15 cellular contexts compared by ENCODE assay signal in genomic region chr17:39722965-39723848, GRCh38. TPM values are rescaled to one million over a fixed set of nuclear protein-coding genes. Genes with fewer than 3 reads are reported as not detected.
DNase-seq lines count a peak whose midpoint lies in the region; ATAC-seq and TF ChIP-seq lines count a peak whose summit lies in the region.
"Had no signal": no experiment of that assay in that cellular context is flagged by ENCODE, and none has a peak within 500 bp of the region (broad histone marks: within the 10 kb centered on the region; RNA-seq: fewer than 3 reads in every experiment).

No MANE protein-coding gene starts in this region.

- no peaks in the 10 kb centered on the region for H3K27me3 Mint-ChIP-seq in activated CD4-positive, alpha-beta T cell treated with anti-CD3 and anti-CD28 coated beads for 36 hours
- H3K27me3 Mint-ChIP-seq in activated T-helper 17 cell treated with anti-CD3 and anti-CD28 coated beads, Interleukin-2, amount 50 U/mL, for 72 hours: no peaks in the 10 kb centered on the region

- H3K4me1 Mint-ChIP-seq in activated CD4-positive, alpha-beta T cell treated with anti-CD3 and anti-CD28 coated beads for 36 hours: no peaks in the 10 kb centered on the region
- H3K4me1 Mint-ChIP-seq in activated T-helper 17 cell treated with anti-CD3 and anti-CD28 coated beads, Interleukin-2, amount 50 U/mL, for 72 hours: no peaks in the 10 kb centered on the region

- no peak overlapping the region for H4K91ac ChIP-seq in neuronal stem cell (ENCODE audit: low read depth, low read length, poor library complexity)

- no TSS peak for BruUV-seq in HCT116 (replicated peaks; lab: Mats Ljungman, UMichigan)

- H3K9me2 ChIP-seq in HCT116 (ENCODE audit: insufficient read depth): no peaks in the 10 kb centered on the region

- H2AFZ ChIP-seq in HCT116 (ENCODE audit: low read depth, low read length, poor library complexity, severe bottlenecking) (no peak overlapping the region), neuronal stem cell (ENCODE audit: low read length) (no peak overlapping the region)

- intact Hi-C loops in activated CD4-positive, alpha-beta T cell treated with anti-CD3 and anti-CD28 coated beads for 36 hours (cut with DNase I, micrococcal nuclease): no loop called here
- intact Hi-C loops in HCT116 (cut with micrococcal nuclease): no loop called here

- no peaks in the 10 kb centered on the region for H3K9me3 ChIP-seq in HCT116 (ENCODE audit: control insufficient read depth in 1 of 2, insufficient read depth in 1 of 2, low read depth in 1 of 2, low read length in 2 of 2)
- no peaks in the 10 kb centered on the region for H3K9me3 ChIP-seq in neuronal stem cell (replicated peaks in 1 of 2; ENCODE audit: control insufficient read depth in 2 of 2, insufficient read depth in 1 of 2, low read depth in 1 of 2, low read length in 2 of 2)
- H3K9me3 ChIP-seq: Caco-2 had no signal

- no peak for TF ChIP-seq POLR2A in HCT116 (IDR thresholded peaks at IDR 0.05; ENCODE audit: borderline replicate concordance, extremely low read depth, insufficient read depth, insufficient read length)

- peak; percentile 72 for ATAC-seq in activated CD4-positive, alpha-beta T cell treated with anti-CD3 and anti-CD28 coated beads for 36 hours
- peak; percentile 85 for ATAC-seq in HCT116
- ATAC-seq in activated T-helper 17 cell treated with anti-CD3 and anti-CD28 coated beads, Interleukin-2, amount 50 U/mL, for 72 hours (replicated peaks): peak; percentile 26
- ATAC-seq in GM21526 (IDR thresholded peaks at IDR 0.05; ENCODE audit: low FRiP score, unreplicated experiment): no peak

- no peak overlapping the region for H3K18ac ChIP-seq in neuronal stem cell (ENCODE audit: low read length)

- no peak overlapping the region for H2BK12ac ChIP-seq in neuronal stem cell (ENCODE audit: low read length)

- H3K23ac ChIP-seq in neuronal stem cell (ENCODE audit: low read depth, low read length, poor library complexity): peak overlapping the region; percentile 37

- H3K36me3 ChIP-seq in HCT116 (ENCODE audit: control insufficient read depth in 1 of 2, insufficient read depth in 2 of 2, low read length in 2 of 2) (peaks cover 7 to 12% of the 10 kb centered on the region in 2 experiments; a peak in 1 of 4 replicates), neuronal stem cell (replicated peaks in 1 of 2; ENCODE audit: control insufficient read depth in 2 of 2, insufficient read depth in 2 of 2, low read length in 2 of 2) (peaks cover 53 to 95% of the 10 kb centered on the region in 2 donors)

- H3K4me2 ChIP-seq in HCT116 (ENCODE audit: low read length) (no peak overlapping the region; the same call in 1 of the 2 replicates), neuronal stem cell (ENCODE audit: insufficient read depth, low read length, poor library complexity, severe bottlenecking) (no peak overlapping the region)

- POLR2A ChIA-PET in activated CD4-positive, alpha-beta T cell treated with anti-CD3 and anti-CD28 coated beads for 36 hours (lab: Charles Lee): interaction anchor here (0.5 kb wide), 1 partner anchor 34 kb away, joined by 4 read pairs; no protein-coding TSS in a partner anchor
- POLR2A ChIA-PET in HCT116 (lab: Charles Lee): no interaction called here

- no peak overlapping the region for H3K27ac ChIP-seq in HCT116 (ENCODE audit: low read depth, low read length)
- H3K27ac ChIP-seq in neuronal stem cell (replicated peaks; ENCODE audit: low read length): no peak overlapping the region

- no peaks in the 10 kb centered on the region for H4K20me1 ChIP-seq in HCT116 (ENCODE audit: insufficient read depth)

- no peaks in the 10 kb centered on the region for H3K9me3 Mint-ChIP-seq in activated CD4-positive, alpha-beta T cell treated with anti-CD3 and anti-CD28 coated beads for 36 hours (ENCODE audit: low read depth)
- no peaks in the 10 kb centered on the region for H3K9me3 Mint-ChIP-seq in activated T-helper 17 cell treated with anti-CD3 and anti-CD28 coated beads, Interleukin-2, amount 50 U/mL, for 72 hours
- H3K9me3 Mint-ChIP-seq: activated T-helper 1 cell treated with anti-CD3 and anti-CD28 coated beads, Interleukin-12 subunit alpha, Interleukin-12 subunit beta, Interleukin-2, Interleukin-4 antibody, amounts not matched to agents 30 ng/mL and 10 ng/mL and 1 ng/mL, durations not matched to agents 14 hours and 24 hours and 36 hours; nephron progenitor cell had no signal

- H2BK120ac ChIP-seq in neuronal stem cell (ENCODE audit: low read depth, low read length): no peak overlapping the region

- WGBS in neuronal stem cell (ENCODE audit: extremely low coverage in 2 of 2, insufficient read length in 2 of 2, insufficient replicate concordance in 1 of 2), 2 donors: no CpG with 5 or more reads among the region's 34 CpGs

- no peak overlapping the region for H3K27ac Mint-ChIP-seq in activated CD4-positive, alpha-beta T cell treated with anti-CD3 and anti-CD28 coated beads for 36 hours
- no peak overlapping the region for H3K27ac Mint-ChIP-seq in activated T-helper 17 cell treated with anti-CD3 and anti-CD28 coated beads, Interleukin-2, amount 50 U/mL, for 72 hours
- H3K27ac Mint-ChIP-seq: activated T-helper 1 cell treated with anti-CD3 and anti-CD28 coated beads, Interleukin-12 subunit alpha, Interleukin-12 subunit beta, Interleukin-2, Interleukin-4 antibody, amounts not matched to agents 30 ng/mL and 10 ng/mL and 1 ng/mL, durations not matched to agents 14 hours and 24 hours and 36 hours; nephron progenitor cell had no signal

- no peak overlapping the region for H3K4ac ChIP-seq in neuronal stem cell (ENCODE audit: low read length)

- H3K27me3 ChIP-seq in HCT116 (ENCODE audit: insufficient read depth, low read length) (no peaks in the 10 kb centered on the region), neuronal stem cell (ENCODE audit: control insufficient read depth in 3 of 3, insufficient read depth in 3 of 3, low read depth in 1 of 3, low read length in 3 of 3) (no peaks in the 10 kb centered on the region)

- DNase-seq in activated CD4-positive, alpha-beta T cell treated with anti-CD3 and anti-CD28 coated beads for 36 hours: peak; percentile 28
- no peak for DNase-seq in activated CD4-positive, alpha-beta T cell treated with anti-CD3 and anti-CD28 coated beads for 1 hour
- DNase-seq in HCT116 (ENCODE audit: low read depth, low spot score): no peak
- no peak for DNase-seq in neuronal stem cell (ENCODE audit: low spot score)
- DNase-seq in dedifferentiated amniotic fluid mesenchymal stem cell (ENCODE audit: extremely low spot score): no peak
- no peak for DNase-seq in GM03348 (ENCODE audit: low spot score)
- DNase-seq: kidney glomerular epithelial cell, MV-4-11, NCI-H510A treated with DMSO at 0.1 percent for 48 hours, nephron progenitor cell, Right ventricle myocardium superior had no signal

- no peak overlapping the region for H3K4me3 Mint-ChIP-seq in activated CD4-positive, alpha-beta T cell treated with anti-CD3 and anti-CD28 coated beads for 36 hours
- no peak overlapping the region for H3K4me3 Mint-ChIP-seq in activated T-helper 17 cell treated with anti-CD3 and anti-CD28 coated beads, Interleukin-2, amount 50 U/mL, for 72 hours
- H3K4me3 Mint-ChIP-seq: activated T-helper 1 cell treated with anti-CD3 and anti-CD28 coated beads, Interleukin-12 subunit alpha, Interleukin-12 subunit beta, Interleukin-2, Interleukin-4 antibody, amounts not matched to agents 30 ng/mL and 10 ng/mL and 1 ng/mL, durations not matched to agents 14 hours and 24 hours and 36 hours; nephron progenitor cell had no signal

- peaks cover 5% of the 10 kb centered on the region for H3K36me3 Mint-ChIP-seq in activated CD4-positive, alpha-beta T cell treated with anti-CD3 and anti-CD28 coated beads for 36 hours (ENCODE audit: low read depth)
- peaks cover 11% of the 10 kb centered on the region for H3K36me3 Mint-ChIP-seq in activated T-helper 17 cell treated with anti-CD3 and anti-CD28 coated beads, Interleukin-2, amount 50 U/mL, for 72 hours (ENCODE audit: low read depth)

- no peak overlapping the region for H2AK5ac ChIP-seq in neuronal stem cell (ENCODE audit: low read depth, low read length)

- no peak for TF ChIP-seq RAD21 in HCT116 (IDR thresholded peaks at IDR 0.05; ENCODE audit: low read depth)

- no peak overlapping the region for H3K9ac ChIP-seq in HCT116 (ENCODE audit: low read length)
- H3K9ac ChIP-seq in neuronal stem cell (ENCODE audit: low read depth, low read length, poor library complexity): no peak overlapping the region

- H3K4me3 ChIP-seq in HCT116 (replicated peaks in 1 of 2; ENCODE audit: low read depth in 1 of 2, low read length in 2 of 2) (no peak overlapping the region), neuronal stem cell (ENCODE audit: low read length in 2 of 2) (no peak overlapping the region)

- no peak overlapping the region for H2BK5ac ChIP-seq in neuronal stem cell (ENCODE audit: low read length)

- RAD21 ChIA-PET in HCT116 (lab: Charles Lee; ENCODE audit: low non-redundant PET in 1 of 2, low total read pairs in 2 of 2, uncharacterized antibody in 2 of 2, unreplicated experiment in 2 of 2): no interaction called here

- TF ChIP-seq CTCF in HCT116 (IDR thresholded peaks at IDR 0.05 in 2 of 3, conservative IDR thresholded peaks at IDR 0.05 in 1 of 3; ENCODE audit: borderline replicate concordance in 1 of 3, insufficient read depth in 1 of 3, low read depth in 2 of 3, low read length in 2 of 3): no peak

- CTCF ChIA-PET in activated CD4-positive, alpha-beta T cell treated with anti-CD3 and anti-CD28 coated beads for 36 hours (lab: Charles Lee): no interaction called here
- CTCF ChIA-PET in HCT116 (lab: Charles Lee): interaction anchor here (1.2 kb wide), 1 partner anchor 102 kb away, joined by 3 read pairs; no protein-coding TSS in a partner anchor

- H3K79me2 ChIP-seq in HCT116 (ENCODE audit: insufficient read depth, low read length): no peaks in the 10 kb centered on the region

- peaks cover 1% of the 10 kb centered on the region for H3K79me1 ChIP-seq in neuronal stem cell (ENCODE audit: low read depth, low read length)

- H3K14ac ChIP-seq in neuronal stem cell (ENCODE audit: low read length): no peak overlapping the region

- H3K4me1 ChIP-seq in HCT116 (ENCODE audit: control insufficient read depth in 1 of 2, insufficient read depth in 2 of 2, low read length in 2 of 2): peaks cover 3 to 9% of the 10 kb centered on the region in 2 experiments; a peak in 2 of 4 replicates
- no peaks in the 10 kb centered on the region for H3K4me1 ChIP-seq in neuronal stem cell (ENCODE audit: control insufficient read depth in 2 of 2, insufficient read depth in 1 of 2, low read depth in 1 of 2, low read length in 2 of 2)
- H3K4me1 ChIP-seq: Caco-2 had no signal

- H2BK15ac ChIP-seq in neuronal stem cell (ENCODE audit: low read length): no peak overlapping the region

- H4K8ac ChIP-seq in neuronal stem cell (ENCODE audit: low read depth, low read length): no peak overlapping the region

RNA-seq across cellular contexts. Expression of gene MIEN1, which starts 7.1 kb away (rescaled TPM):
- 10 to 100 TPM; 32.5 to 39.4 TPM for total RNA-seq in activated CD4-positive, alpha-beta T cell treated with anti-CD3 and anti-CD28 coated beads for 36 hours
- total RNA-seq in HCT116 (2021; ENCODE audit: unreplicated experiment): 73.9 TPM
- polyA plus RNA-seq in HCT116 (2012): 96.7 and 109 TPM in 2 replicates
- total RNA-seq in activated T-helper 17 cell treated with anti-CD3 and anti-CD28 coated beads, Interleukin-2, amount 50 U/mL, for 72 hours: 10 to 100 TPM; 24.6 to 45.2 TPM
- polyA plus RNA-seq in neuronal stem cell (2013, experiment 1 of 2): 78.7 TPM
- polyA plus RNA-seq in neuronal stem cell (2013, experiment 2 of 2): 72.6 TPM

RNA-seq across cellular contexts. Expression of gene GRB7, which starts 14.5 kb away (rescaled TPM):
- total RNA-seq in activated CD4-positive, alpha-beta T cell treated with anti-CD3 and anti-CD28 coated beads for 36 hours: 1 to 10 TPM; 2.0 to 3.3 TPM
- total RNA-seq in HCT116 (2021; ENCODE audit: unreplicated experiment): 51.9 TPM
- 67.5 and 67.9 TPM in 2 replicates for polyA plus RNA-seq in HCT116 (2012)
- under 1 TPM in 1 of 2 donors, not detected in 1; 0.40 TPM for total RNA-seq in activated T-helper 17 cell treated with anti-CD3 and anti-CD28 coated beads, Interleukin-2, amount 50 U/mL, for 72 hours
- polyA plus RNA-seq in neuronal stem cell (2013, experiment 1 of 2): 5.9 TPM
- 5.9 TPM for polyA plus RNA-seq in neuronal stem cell (2013, experiment 2 of 2)

RNA-seq across cellular contexts. Expression of gene ERBB2, which starts 23.3 kb away (rescaled TPM):
- total RNA-seq in activated CD4-positive, alpha-beta T cell treated with anti-CD3 and anti-CD28 coated beads for 36 hours: 1 to 10 TPM; 5.8 to 6.0 TPM
- 75.8 TPM for total RNA-seq in HCT116 (2021; ENCODE audit: unreplicated experiment)
- 46.7 and 51.7 TPM in 2 replicates for polyA plus RNA-seq in HCT116 (2012)
- 1 to 10 TPM; 3.4 to 5.9 TPM for total RNA-seq in activated T-helper 17 cell treated with anti-CD3 and anti-CD28 coated beads, Interleukin-2, amount 50 U/mL, for 72 hours
- 69.2 TPM for polyA plus RNA-seq in neuronal stem cell (2013, experiment 1 of 2)
- polyA plus RNA-seq in neuronal stem cell (2013, experiment 2 of 2): 69.0 TPM

RNA-seq across cellular contexts. Expression of gene PGAP3, which starts 35.4 kb away (rescaled TPM):
- total RNA-seq in activated CD4-positive, alpha-beta T cell treated with anti-CD3 and anti-CD28 coated beads for 36 hours: 10 to 100 TPM in 1 of 2 experiments, 1 to 10 TPM in 1; 8.6 to 11.9 TPM
- total RNA-seq in HCT116 (2021; ENCODE audit: unreplicated experiment): 15.2 TPM
- polyA plus RNA-seq in HCT116 (2012): 8.2 and 8.7 TPM in 2 replicates
- total RNA-seq in activated T-helper 17 cell treated with anti-CD3 and anti-CD28 coated beads, Interleukin-2, amount 50 U/mL, for 72 hours: 10 to 100 TPM in 1 of 2 donors, 1 to 10 TPM in 1; 5.9 to 14.8 TPM
- polyA plus RNA-seq in neuronal stem cell (2013, experiment 1 of 2): 10.1 TPM
- polyA plus RNA-seq in neuronal stem cell (2013, experiment 2 of 2): 11.1 TPM

RNA-seq across cellular contexts. Expression of gene PNMT, which starts 55.0 kb away (rescaled TPM):
- total RNA-seq in activated CD4-positive, alpha-beta T cell treated with anti-CD3 and anti-CD28 coated beads for 36 hours: not detected
- total RNA-seq in HCT116 (2021; ENCODE audit: unreplicated experiment): not detected
- polyA plus RNA-seq in HCT116 (2012): 0.09 and 0.10 TPM in 2 replicates
- not detected for total RNA-seq in activated T-helper 17 cell treated with anti-CD3 and anti-CD28 coated beads, Interleukin-2, amount 50 U/mL, for 72 hours
- polyA plus RNA-seq in neuronal stem cell (2013, experiment 1 of 2): 0.95 TPM
- polyA plus RNA-seq in neuronal stem cell (2013, experiment 2 of 2): 1.0 TPM
- total RNA-seq: activated T-helper 1 cell treated with anti-CD3 and anti-CD28 coated beads, Interleukin-12 subunit alpha, Interleukin-12 subunit beta, Interleukin-2, Interleukin-4 antibody, amounts not matched to agents 30 ng/mL and 10 ng/mL and 1 ng/mL, durations not matched to agents 14 hours and 24 hours and 36 hours; Caco-2 had no signal

Comparison
In these comparisons a context has a peak if more than half of its experiments do, and no peak if none do; other contexts are left out.
1. RNA of gene GRB7, which starts 14.5 kb away (total RNA-seq): 51.9 TPM in HCT116 (single experiment); 2.0 to 3.3 TPM in activated CD4-positive, alpha-beta T cell treated with anti-CD3 and anti-CD28 coated beads for 36 hours and 0.40 TPM in activated T-helper 17 cell treated with anti-CD3 and anti-CD28 coated beads, Interleukin-2, amount 50 U/mL, for 72 hours; every median in the first group is over 10 times any median in the second.
2. RNA of gene ERBB2, which starts 23.3 kb away (total RNA-seq): 75.8 TPM in HCT116 (single experiment); 5.8 to 6.0 TPM in activated CD4-positive, alpha-beta T cell treated with anti-CD3 and anti-CD28 coated beads for 36 hours and 3.4 to 5.9 TPM in activated T-helper 17 cell treated with anti-CD3 and anti-CD28 coated beads, Interleukin-2, amount 50 U/mL, for 72 hours; every median in the first group is over 10 times any median in the second.